ENCODE assay signal across 36 cellular contexts in genomic region chr12:125467363-125467762, GRCh38.
"Had no signal": no experiment of that assay in that cellular context is flagged by ENCODE, and none has a peak within 500 bp of the region (broad histone marks: within the 10 kb centered on the region; RNA-seq: fewer than 3 reads in every experiment).

No MANE protein-coding gene starts in this region.

- H3K27me3 ChIP-seq: ascending aorta, body of pancreas, cardiac muscle cell, colonic mucosa, esophagus squamous epithelium, foreskin keratinocyte, gastrocnemius medialis, heart left ventricle had no signal

- H3K9me3 Mint-ChIP-seq: activated CD8-positive, alpha-beta T cell treated with anti-CD3 and anti-CD28 coated beads for 36 hours; activated naive CD4-positive, alpha-beta T cell treated with anti-CD3 and anti-CD28 coated beads for 36 hours; activated naive CD4-positive, alpha-beta T cell treated with anti-CD3 and anti-CD28 coated beads, Interleukin-2, amount 50 U/mL, for 24 hours; activated naive CD8-positive, alpha-beta T cell treated with anti-CD3 and anti-CD28 coated beads for 36 hours; activated naive CD8-positive, alpha-beta T cell treated with anti-CD3 and anti-CD28 coated beads, Interleukin-2, amount 50 U/mL, for 24 hours; activated T-helper 1 cell treated with anti-CD3 and anti-CD28 coated beads, Interleukin-12 subunit alpha, Interleukin-12 subunit beta, Interleukin-2, Interleukin-4 antibody, amounts not matched to agents 30 ng/mL and 10 ng/mL and 1 ng/mL, durations not matched to agents 14 hours and 24 hours and 36 hours; activated T-helper 2 cell treated with anti-CD3 and anti-CD28 coated beads, Interferon-gamma antibody, Interleukin-2, Interleukin-4, amounts not matched to agents 10 μg/mL and 5 μg/mL and 100 μg/mL, durations not matched to agents 14 hours and 24 hours and 36 hours; T-helper 2 cell treated with Interferon-gamma antibody and Interleukin-4, amounts not matched to agents 5 μg/mL and 100 μg/mL, for 36 hours had no signal

- H3K36me3 ChIP-seq: ascending aorta, cardiac muscle cell, colonic mucosa, esophagus squamous epithelium, gastrocnemius medialis, heart left ventricle, WERI-Rb-1 had no signal

- H3K4me1 ChIP-seq: ascending aorta, body of pancreas, colonic mucosa, esophagus squamous epithelium, foreskin keratinocyte, gastrocnemius medialis, heart left ventricle had no signal

- H3K4me3 Mint-ChIP-seq: activated B cell treated with CpG ODN at 0.5 μM for 24 hours; activated CD8-positive, alpha-beta T cell treated with anti-CD3 and anti-CD28 coated beads for 36 hours; activated naive CD4-positive, alpha-beta T cell treated with anti-CD3 and anti-CD28 coated beads for 36 hours; activated naive CD4-positive, alpha-beta T cell treated with anti-CD3 and anti-CD28 coated beads, Interleukin-2, amount 50 U/mL, for 24 hours; activated naive CD8-positive, alpha-beta T cell treated with anti-CD3 and anti-CD28 coated beads for 36 hours; activated naive CD8-positive, alpha-beta T cell treated with anti-CD3 and anti-CD28 coated beads, Interleukin-2, amount 50 U/mL, for 24 hours; activated T-helper 1 cell treated with anti-CD3 and anti-CD28 coated beads, Interleukin-12 subunit alpha, Interleukin-12 subunit beta, Interleukin-2, Interleukin-4 antibody, amounts not matched to agents 30 ng/mL and 10 ng/mL and 1 ng/mL, durations not matched to agents 14 hours and 24 hours and 36 hours; T-helper 17 cell; T-helper 2 cell treated with Interferon-gamma antibody and Interleukin-4, amounts not matched to agents 5 μg/mL and 100 μg/mL, for 36 hours had no signal

- DNase-seq: activated B cell treated with CpG ODN at 0.5 μM for 24 hours; activated CD4-positive, alpha-beta T cell treated with anti-CD3 and anti-CD28 coated beads for 48 hours; activated CD4-positive, alpha-beta T cell treated with anti-CD3 and anti-CD28 coated beads, Interleukin-2, amount 50 U/mL, for 1 hour; activated CD4-positive, alpha-beta T cell treated with anti-CD3 and anti-CD28 coated beads, Interleukin-2, amount 50 U/mL, for 48 hours; activated CD8-positive, alpha-beta memory T cell treated with anti-CD3 and anti-CD28 coated beads for 24 hours; activated CD8-positive, alpha-beta T cell treated with anti-CD3 and anti-CD28 coated beads for 36 hours; activated effector memory CD4-positive, alpha-beta T cell treated with anti-CD3 and anti-CD28 coated beads, Interleukin-2, amount 50 U/mL, for 16 hours; activated naive CD4-positive, alpha-beta T cell treated with anti-CD3 and anti-CD28 coated beads for 36 hours; activated naive CD8-positive, alpha-beta T cell treated with anti-CD3 and anti-CD28 coated beads for 36 hours; activated naive CD8-positive, alpha-beta T cell treated with anti-CD3 and anti-CD28 coated beads, Interleukin-2, amount 50 U/mL, for 24 hours; activated T-cell treated with anti-CD3 and anti-CD28 coated beads, Interleukin-2, amount 50 U/mL, for 1 hour; activated T-cell treated with anti-CD3 and anti-CD28 coated beads, Interleukin-2, amount 50 U/mL, for 48 hours; body of pancreas; central memory CD4-positive, alpha-beta T cell; cerebellar nuclear complex; colonic mucosa; effector CD8-positive, alpha-beta T cell; esophagus squamous epithelium; foreskin keratinocyte; gastrocnemius medialis; glutamatergic neuron; heart left ventricle; T-helper 1 cell; T-helper 17 cell; T1000; WERI-Rb-1 had no signal

- ATAC-seq: activated CD4-positive, CD25-positive, alpha-beta regulatory T cell treated with anti-CD3 and anti-CD28 coated beads, Interleukin-2, amount 50 U/mL, for 24 hours; activated CD8-positive, alpha-beta T cell treated with anti-CD3 and anti-CD28 coated beads for 36 hours; activated naive CD8-positive, alpha-beta T cell treated with anti-CD3 and anti-CD28 coated beads, Interleukin-2, amount 50 U/mL, for 24 hours; body of pancreas; foreskin keratinocyte; gastrocnemius medialis; heart left ventricle; T-helper 17 cell had no signal

- FAIRE-seq: endometrium, endothelial cell of umbilical vein had no signal

- H3K4me1 Mint-ChIP-seq: activated B cell treated with CpG ODN at 0.5 μM for 24 hours; activated naive CD4-positive, alpha-beta T cell treated with anti-CD3 and anti-CD28 coated beads, Interleukin-2, amount 50 U/mL, for 24 hours; activated naive CD8-positive, alpha-beta T cell treated with anti-CD3 and anti-CD28 coated beads for 36 hours; activated naive CD8-positive, alpha-beta T cell treated with anti-CD3 and anti-CD28 coated beads, Interleukin-2, amount 50 U/mL, for 24 hours; T-helper 17 cell had no signal

- H3K27me3 Mint-ChIP-seq: activated B cell treated with CpG ODN at 0.5 μM for 24 hours; activated CD8-positive, alpha-beta T cell treated with anti-CD3 and anti-CD28 coated beads for 36 hours; activated naive CD4-positive, alpha-beta T cell treated with anti-CD3 and anti-CD28 coated beads, Interleukin-2, amount 50 U/mL, for 24 hours; T-helper 17 cell had no signal

- H3K27ac Mint-ChIP-seq: activated B cell treated with CpG ODN at 0.5 μM for 24 hours; activated CD8-positive, alpha-beta T cell treated with anti-CD3 and anti-CD28 coated beads for 36 hours; activated naive CD4-positive, alpha-beta T cell treated with anti-CD3 and anti-CD28 coated beads for 36 hours; activated naive CD4-positive, alpha-beta T cell treated with anti-CD3 and anti-CD28 coated beads, Interleukin-2, amount 50 U/mL, for 24 hours; activated naive CD8-positive, alpha-beta T cell treated with anti-CD3 and anti-CD28 coated beads for 36 hours; activated naive CD8-positive, alpha-beta T cell treated with anti-CD3 and anti-CD28 coated beads, Interleukin-2, amount 50 U/mL, for 24 hours; activated T-helper 1 cell treated with anti-CD3 and anti-CD28 coated beads, Interleukin-12 subunit alpha, Interleukin-12 subunit beta, Interleukin-2, Interleukin-4 antibody, amounts not matched to agents 30 ng/mL and 10 ng/mL and 1 ng/mL, durations not matched to agents 14 hours and 24 hours and 36 hours; activated T-helper 2 cell treated with anti-CD3 and anti-CD28 coated beads, Interferon-gamma antibody, Interleukin-2, Interleukin-4, amounts not matched to agents 10 μg/mL and 5 μg/mL and 100 μg/mL, durations not matched to agents 14 hours and 24 hours and 36 hours; T-helper 17 cell; T-helper 2 cell treated with Interferon-gamma antibody and Interleukin-4, amounts not matched to agents 5 μg/mL and 100 μg/mL, for 36 hours had no signal

- H3K9me3 ChIP-seq: ascending aorta, body of pancreas, colonic mucosa, esophagus squamous epithelium, gastrocnemius medialis, heart left ventricle had no signal

- H3K27ac ChIP-seq: ascending aorta, body of pancreas, cardiac muscle cell, colonic mucosa, epithelial cell of prostate, esophagus squamous epithelium, foreskin keratinocyte, gastrocnemius medialis, heart left ventricle, WERI-Rb-1 had no signal

- H3K4me3 ChIP-seq: ascending aorta, body of pancreas, cardiac muscle cell, colonic mucosa, esophagus squamous epithelium, gastrocnemius medialis, heart left ventricle had no signal

- H3K36me3 Mint-ChIP-seq: activated naive CD4-positive, alpha-beta T cell treated with anti-CD3 and anti-CD28 coated beads, Interleukin-2, amount 50 U/mL, for 24 hours; activated naive CD8-positive, alpha-beta T cell treated with anti-CD3 and anti-CD28 coated beads for 36 hours had no signal
